In the genomic region with DNA sequence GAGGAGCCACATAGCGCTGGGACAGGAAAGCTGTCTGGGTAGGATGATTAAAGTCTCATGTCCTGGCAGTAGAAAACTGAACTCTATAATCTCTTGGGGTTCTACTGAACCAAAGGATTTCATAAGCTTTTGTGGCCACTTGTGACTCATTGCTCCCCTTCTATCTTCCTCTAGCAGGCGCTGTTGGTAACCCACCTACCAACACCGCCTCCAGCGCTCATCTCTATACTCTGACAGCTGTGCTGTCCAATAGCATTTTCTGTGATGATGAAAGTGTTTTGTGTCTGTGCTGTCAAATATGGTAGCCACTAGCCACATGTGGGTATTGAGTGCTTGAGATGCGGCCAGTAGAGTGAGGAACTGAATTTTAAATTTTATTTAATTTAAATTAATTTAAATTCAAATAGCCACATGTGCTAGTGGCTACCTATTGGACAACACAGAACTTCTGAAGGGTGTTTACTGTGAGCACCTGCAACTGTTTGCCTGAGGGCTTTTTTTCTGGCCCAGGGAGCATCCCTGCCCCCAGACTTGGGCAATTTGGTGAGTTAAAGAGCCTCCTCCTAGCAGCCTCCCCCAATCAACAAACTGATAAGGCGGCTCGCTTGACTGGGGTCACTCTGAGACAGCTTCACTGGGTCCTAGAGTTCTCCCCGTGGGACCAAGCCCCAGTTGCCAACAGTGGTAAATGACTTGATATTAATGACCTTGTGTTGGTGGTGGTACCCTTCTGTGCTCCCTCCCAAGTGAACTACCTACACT, we compare ENCODE assay signal across 1 cellular context.
TF ChIP-seq lines count a peak whose summit lies in the region.

No MANE protein-coding gene starts in this region.

TF ChIP-seq in HCT116, 20 proteins besides CTCF, POLR2A, EP300 and RAD21 (continued from another document):
- TF ChIP-seq, protein P1, sequence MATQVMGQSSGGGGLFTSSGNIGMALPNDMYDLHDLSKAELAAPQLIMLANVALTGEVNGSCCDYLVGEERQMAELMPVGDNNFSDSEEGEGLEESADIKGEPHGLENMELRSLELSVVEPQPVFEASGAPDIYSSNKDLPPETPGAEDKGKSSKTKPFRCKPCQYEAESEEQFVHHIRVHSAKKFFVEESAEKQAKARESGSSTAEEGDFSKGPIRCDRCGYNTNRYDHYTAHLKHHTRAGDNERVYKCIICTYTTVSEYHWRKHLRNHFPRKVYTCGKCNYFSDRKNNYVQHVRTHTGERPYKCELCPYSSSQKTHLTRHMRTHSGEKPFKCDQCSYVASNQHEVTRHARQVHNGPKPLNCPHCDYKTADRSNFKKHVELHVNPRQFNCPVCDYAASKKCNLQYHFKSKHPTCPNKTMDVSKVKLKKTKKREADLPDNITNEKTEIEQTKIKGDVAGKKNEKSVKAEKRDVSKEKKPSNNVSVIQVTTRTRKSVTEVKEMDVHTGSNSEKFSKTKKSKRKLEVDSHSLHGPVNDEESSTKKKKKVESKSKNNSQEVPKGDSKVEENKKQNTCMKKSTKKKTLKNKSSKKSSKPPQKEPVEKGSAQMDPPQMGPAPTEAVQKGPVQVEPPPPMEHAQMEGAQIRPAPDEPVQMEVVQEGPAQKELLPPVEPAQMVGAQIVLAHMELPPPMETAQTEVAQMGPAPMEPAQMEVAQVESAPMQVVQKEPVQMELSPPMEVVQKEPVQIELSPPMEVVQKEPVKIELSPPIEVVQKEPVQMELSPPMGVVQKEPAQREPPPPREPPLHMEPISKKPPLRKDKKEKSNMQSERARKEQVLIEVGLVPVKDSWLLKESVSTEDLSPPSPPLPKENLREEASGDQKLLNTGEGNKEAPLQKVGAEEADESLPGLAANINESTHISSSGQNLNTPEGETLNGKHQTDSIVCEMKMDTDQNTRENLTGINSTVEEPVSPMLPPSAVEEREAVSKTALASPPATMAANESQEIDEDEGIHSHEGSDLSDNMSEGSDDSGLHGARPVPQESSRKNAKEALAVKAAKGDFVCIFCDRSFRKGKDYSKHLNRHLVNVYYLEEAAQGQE (IDR thresholded peaks at IDR 0.05; ENCODE audit: low read depth) = no peak
- TF ChIP-seq EZH2 (IDR thresholded peaks at IDR 0.05) (no peak), POLR2AphosphoS5 (IDR thresholded peaks at IDR 0.05; ENCODE audit: low read depth, low read length) (no peak), ELF1 (IDR thresholded peaks at IDR 0.05; ENCODE audit: borderline replicate concordance, low read depth) (no peak)
TF ChIP-seq in HCT116: peak in this region for 0.
